9 cellular contexts compared by ENCODE assay signal in genomic region chr13:21330126-21330861, GRCh38.
DNase-seq lines count a peak whose midpoint lies in the region; ATAC-seq and TF ChIP-seq lines count a peak whose summit lies in the region.
"Had no signal": no experiment of that assay in that cellular context is flagged by ENCODE, and none has a peak within 500 bp of the region (broad histone marks: within the 10 kb centered on the region; RNA-seq: fewer than 3 reads in every experiment).

No MANE protein-coding gene starts in this region.

- DNase-seq in GM13977 (ENCODE audit: low spot score) = peak; percentile 60
- DNase-seq in brain microvascular endothelial cell = peak; percentile 8
- DNase-seq in NCI-H146 treated with DMSO at 0.1 percent for 48 hours (lab: John Stamatoyannopoulos, UW; ENCODE audit: unreplicated experiment) = no peak
- DNase-seq in activated CD8-positive, alpha-beta memory T cell treated with anti-CD3 and anti-CD28 coated beads for 24 hours = no peak
- DNase-seq in NCI-H2081 (lab: John Stamatoyannopoulos, UW) = no peak
- no peak for DNase-seq in UCSD-AML1 (lab: John Stamatoyannopoulos, UW; ENCODE audit: unreplicated experiment)
- DNase-seq: NCI-H2171 had no signal

- TF ChIP-seq CTCF in GM13977 (IDR thresholded peaks at IDR 0.05; ENCODE audit: extremely low read depth, insufficient read depth, missing control alignments) (no peak), brain microvascular endothelial cell (IDR thresholded peaks at IDR 0.05; ENCODE audit: low read depth, low read length, missing control alignments) (no peak)

- in situ Hi-C loops in GM13977 (cut with MboI; ENCODE audit: low pct_unique_long_range_greater_than_20kb, low sequenced_read_pairs, unreplicated experiment) = no loop called here
- in situ Hi-C loops in brain microvascular endothelial cell (cut with HindIII; ENCODE audit: low pct_ligation_motif_present, low sequenced_read_pairs) = no loop called here

- no peak overlapping the region for H3K4me3 ChIP-seq in brain microvascular endothelial cell (ENCODE audit: low read depth, low read length)

- ATAC-seq in GM19467 (IDR thresholded peaks at IDR 0.05; ENCODE audit: unreplicated experiment) = peak; percentile 76
- ATAC-seq in HG03135 (IDR thresholded peaks at IDR 0.05; ENCODE audit: unreplicated experiment) = peak; percentile 81

- no peaks in the 10 kb centered on the region for H3K36me3 ChIP-seq in brain microvascular endothelial cell (replicated peaks)

- H3K27me3 ChIP-seq in brain microvascular endothelial cell (replicated peaks) = no peaks in the 10 kb centered on the region

- H3K27ac ChIP-seq in brain microvascular endothelial cell = no peak overlapping the region

Comparison
In these comparisons a context has a peak if more than half of its experiments do, and no peak if none do; other contexts are left out.
1. DNase-seq: peak in GM13977 (single experiment) and brain microvascular endothelial cell (single experiment); none in NCI-H146 treated with DMSO at 0.1 percent for 48 hours (single experiment), activated CD8-positive, alpha-beta memory T cell treated with anti-CD3 and anti-CD28 coated beads for 24 hours (single experiment), NCI-H2081 (0 of 2) and UCSD-AML1 (single experiment).